In the genomic region with DNA sequence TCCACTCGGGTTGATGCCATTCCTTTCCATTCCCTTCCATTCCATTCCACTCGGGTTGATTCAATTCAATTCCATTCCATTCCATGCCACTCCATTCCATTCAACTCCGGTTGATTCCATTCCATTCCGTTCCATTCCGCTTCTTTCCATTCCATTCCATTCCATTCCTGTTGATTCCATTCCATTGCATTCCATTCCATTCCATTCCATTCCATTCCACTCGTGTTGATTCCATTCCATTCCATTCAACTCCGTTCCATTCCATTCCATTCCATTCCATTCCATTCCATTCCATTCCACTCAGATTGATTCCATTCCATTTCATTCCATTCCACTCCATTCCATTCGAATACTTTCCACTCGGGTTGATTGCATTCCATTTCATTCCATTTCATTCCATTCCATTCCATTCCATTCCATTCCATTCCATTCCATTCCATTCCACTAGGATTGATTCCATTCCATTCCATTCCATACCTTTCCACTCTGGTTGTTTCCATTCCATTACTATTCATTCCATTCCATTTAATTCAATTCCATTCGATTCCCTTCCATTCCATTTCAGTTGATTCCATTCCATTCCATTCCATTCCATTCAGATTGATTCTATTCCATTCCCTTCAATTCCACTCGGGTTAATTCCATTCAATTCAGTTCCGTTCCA, we compare ENCODE assay signal across 11 cellular contexts.
A peak's percentile ranks its signal among the peaks of the same experiment; 100 is the strongest.
DNase-seq lines count a peak whose midpoint lies in the region; ATAC-seq and TF ChIP-seq lines count a peak whose summit lies in the region.
"Had no signal": no experiment of that assay in that cellular context is flagged by ENCODE, and none has a peak within 500 bp of the region (broad histone marks: within the 10 kb centered on the region; RNA-seq: fewer than 3 reads in every experiment).

No MANE protein-coding gene starts in this region.

- H3K79me2 ChIP-seq in neural progenitor cell (ENCODE audit: low read depth): no peaks in the 10 kb centered on the region

- intact Hi-C loops in left ventricle myocardium superior (cut with micrococcal nuclease) (no loop called here), stomach (cut with DNase I; ENCODE audit: low total_unique reads) (no loop called here)

- H3F3A ChIP-seq in neural progenitor cell (ENCODE audit: low read depth): no peaks in the 10 kb centered on the region

- peaks cover 20% of the 10 kb centered on the region for H3K9me3 Mint-ChIP-seq in neural progenitor cell

- H3K9me3 ChIP-seq in stomach: peaks cover 0 to 34% (median 8%) of the 10 kb centered on the region in 4 donors
- H3K9me3 ChIP-seq in neural progenitor cell (ENCODE audit: low read depth): peaks cover 7% of the 10 kb centered on the region

- H3K4me3 ChIP-seq in stomach (no peak overlapping the region), neural progenitor cell (no peak overlapping the region)

- WGBS in stomach, 5 donors: 68 to 76% (median 74%) methylated on average over 12 of the region's 12 CpGs

- no peaks in the 10 kb centered on the region for H3K4me1 ChIP-seq in stomach
- no peaks in the 10 kb centered on the region for H3K4me1 ChIP-seq in neural progenitor cell

- no peak for TF ChIP-seq EP300 in stomach (IDR thresholded peaks at IDR 0.05)

- H3K27ac ChIP-seq in stomach (no peak overlapping the region), neural progenitor cell (no peak overlapping the region)

- peaks cover 9% of the 10 kb centered on the region for H3K36me3 Mint-ChIP-seq in neural progenitor cell

- no peak overlapping the region for H3K9ac ChIP-seq in neural progenitor cell

- peaks cover 15% of the 10 kb centered on the region for H3K27me3 Mint-ChIP-seq in neural progenitor cell (ENCODE audit: insufficient read depth, low read depth)
- H3K27me3 Mint-ChIP-seq: activated naive CD8-positive, alpha-beta T cell; stimulated activated naive B cell treated with anti-CD40 and anti-IgM and Interleukin-4, amounts not matched to agents 10 μg/mL and 1 μg/mL and 100 μg/mL, for 72 hours had no signal

- ATAC-seq in GM18505 (IDR thresholded peaks at IDR 0.05; ENCODE audit: unreplicated experiment) (peak; percentile 44), GM21528 (IDR thresholded peaks at IDR 0.05; ENCODE audit: low FRiP score, unreplicated experiment) (peak; percentile 70), HG03342 (IDR thresholded peaks at IDR 0.05; ENCODE audit: unreplicated experiment) (peak; percentile 45), left ventricle myocardium superior (peak; percentile 67)

- no peaks in the 10 kb centered on the region for H3K27me3 ChIP-seq in stomach
- H3K27me3 ChIP-seq in neural progenitor cell: no peaks in the 10 kb centered on the region

- TF ChIP-seq CTCF in stomach (IDR thresholded peaks at IDR 0.05) (no peak), neural progenitor cell (IDR thresholded peaks at IDR 0.05) (no peak)

- no peaks in the 10 kb centered on the region for H3K36me3 ChIP-seq in stomach
- no peaks in the 10 kb centered on the region for H3K36me3 ChIP-seq in neural progenitor cell

- TF ChIP-seq POLR2A in GM18505 (IDR thresholded peaks at IDR 0.05; ENCODE audit: borderline replicate concordance, extremely low read depth, insufficient read depth, insufficient read length): no peak
- no peak for TF ChIP-seq POLR2A in stomach (IDR thresholded peaks at IDR 0.05)

- H3K4me1 Mint-ChIP-seq in neural progenitor cell: no peaks in the 10 kb centered on the region
- H3K4me1 Mint-ChIP-seq: stimulated activated naive B cell treated with anti-CD40 and anti-IgM and Interleukin-4, amounts not matched to agents 10 μg/mL and 1 μg/mL and 100 μg/mL, for 72 hours had no signal

- no peaks in the 10 kb centered on the region for H4K20me1 ChIP-seq in neural progenitor cell (ENCODE audit: low read depth)

- H3K4me2 ChIP-seq in neural progenitor cell: no peak overlapping the region

- DNase-seq in left ventricle myocardium superior: no peak
- DNase-seq in stomach: no peak
- DNase-seq in GOT3 (lab: John Stamatoyannopoulos, UW): no peak
- no peak for DNase-seq in NCI-H524 (lab: John Stamatoyannopoulos, UW)
- DNase-seq in neural progenitor cell (ENCODE audit: low spot score): no peak
- DNase-seq: posterior cingulate gyrus; stimulated activated naive B cell treated with anti-CD40 and anti-IgM and Interleukin-4, amounts not matched to agents 10 μg/mL and 1 μg/mL and 100 μg/mL, for 72 hours had no signal

- H3K27ac Mint-ChIP-seq in neural progenitor cell: no peak overlapping the region
- H3K27ac Mint-ChIP-seq: activated naive CD8-positive, alpha-beta T cell; stimulated activated naive B cell treated with anti-CD40 and anti-IgM and Interleukin-4, amounts not matched to agents 10 μg/mL and 1 μg/mL and 100 μg/mL, for 72 hours had no signal

- H2AFZ ChIP-seq in neural progenitor cell (replicated peaks): no peak overlapping the region

- H3K4me3 Mint-ChIP-seq in neural progenitor cell: no peak overlapping the region
- H3K4me3 Mint-ChIP-seq: activated naive CD8-positive, alpha-beta T cell; stimulated activated naive B cell treated with anti-CD40 and anti-IgM and Interleukin-4, amounts not matched to agents 10 μg/mL and 1 μg/mL and 100 μg/mL, for 72 hours had no signal
